In the genomic region with DNA sequence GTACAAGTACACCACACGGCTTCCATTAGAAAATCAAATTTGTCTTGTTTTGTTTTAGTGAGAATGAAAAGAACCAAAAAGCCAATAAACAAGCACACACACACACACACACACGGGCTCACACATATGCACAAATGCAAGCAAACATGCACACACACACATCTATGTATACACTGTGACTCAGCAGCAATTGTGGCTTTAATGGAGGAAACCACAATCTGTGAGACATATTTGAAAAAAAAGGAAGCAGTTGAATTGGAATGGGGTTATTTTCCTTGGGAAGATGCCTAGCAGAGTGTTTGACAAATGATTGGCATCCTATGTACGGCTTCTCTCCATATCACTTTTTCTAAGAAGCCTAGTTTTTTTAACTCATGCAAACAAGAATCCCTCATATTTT, we compare ENCODE assay signal across 16 cellular contexts.
DNase-seq lines count a peak whose midpoint lies in the region; TF ChIP-seq lines count a peak whose summit lies in the region.
"Had no signal": no experiment of that assay in that cellular context is flagged by ENCODE, and none has a peak within 500 bp of the region (broad histone marks: within the 10 kb centered on the region; RNA-seq: fewer than 3 reads in every experiment).

No MANE protein-coding gene starts in this region.

- no peak overlapping the region for H4K91ac ChIP-seq in H9 (ENCODE audit: insufficient read length, low read depth, low read length)

- DNase-seq in AML-193 (lab: John Stamatoyannopoulos, UW) = peak; percentile 11 to 30
- peak; percentile 2 for DNase-seq in Jurkat, Clone E6-1 (ENCODE audit: low read depth, low spot score)
- peak; percentile 90 for DNase-seq in SW480 (ENCODE audit: low spot score)
- peak; percentile 81 to 94 for DNase-seq in fibroblast of lung (ENCODE audit: low read depth in 2 of 2)
- DNase-seq in H9 = no peak
- no peak for DNase-seq in NK-92 treated with Interleukin-12 subunit alpha and Interleukin-12 subunit beta, amount 100 ng/mL, for 24 hours (lab: John Stamatoyannopoulos, UW)
- no peak for DNase-seq in effector CD4-positive, alpha-beta T cell
- DNase-seq in inferior parietal cortex (ENCODE audit: extremely low spot score) = no peak
- DNase-seq: activated T-cell treated with anti-CD3 and anti-CD28 coated beads, Interleukin-2, amount 50 U/mL, for 24 hours; DMS153; gastrocnemius medialis; KG1; kidney; NCI-H1930; stimulated activated CD4-positive, alpha-beta T cell treated with anti-CD3 and anti-CD28 coated beads, Interleukin-1b, Interleukin-23, amount 100 ng/mL, for 48 hours; upper lobe of left lung had no signal

- H4K8ac ChIP-seq in H9 (replicated peaks; ENCODE audit: insufficient read length, low read depth, low read length) = no peak overlapping the region

- no peak overlapping the region for H3T11ph ChIP-seq in H9 (ENCODE audit: low read length)

- H3K79me1 ChIP-seq in H9 (ENCODE audit: insufficient read depth, low read depth, low read length, poor library complexity, severe bottlenecking) = no peaks in the 10 kb centered on the region

- no CpG with 5 or more reads among the region's 3 CpGs for WGBS in H9 (ENCODE audit: extremely low coverage, insufficient read length, low lambda C conversion rate)

- H4K20me1 ChIP-seq in fibroblast of lung (ENCODE audit: control insufficient read depth, extremely low read depth, insufficient read depth, low read length) (no peaks in the 10 kb centered on the region), H9 (ENCODE audit: control insufficient read depth, insufficient read depth, insufficient read length) (no peaks in the 10 kb centered on the region)

- no peak overlapping the region for H3K4ac ChIP-seq in H9 (ENCODE audit: low read depth, low read length)

- H3K79me2 ChIP-seq in fibroblast of lung (ENCODE audit: control insufficient read depth, insufficient read depth, low read length) (no peaks in the 10 kb centered on the region), H9 (ENCODE audit: insufficient read depth, low read length) (no peaks in the 10 kb centered on the region)

- peaks cover 8% of the 10 kb centered on the region for H3K27me3 Mint-ChIP-seq in H9 (ENCODE audit: low read depth)

- H3K27ac ChIP-seq in fibroblast of lung (ENCODE audit: insufficient read depth, low read length) (no peak overlapping the region), H9 (ENCODE audit: insufficient read length, low read depth, low read length) (no peak overlapping the region)
- H3K27ac ChIP-seq: gastrocnemius medialis, upper lobe of left lung had no signal

- H3K27ac Mint-ChIP-seq in H9 = no peak overlapping the region; a peak in 1 of 7 replicates
- H3K27ac Mint-ChIP-seq: activated T-cell treated with anti-CD3 and anti-CD28 coated beads, Interleukin-2, amount 50 U/mL, for 24 hours had no signal

- no peaks in the 10 kb centered on the region for H3K4me1 Mint-ChIP-seq in H9

- TF ChIP-seq CTCF in fibroblast of lung (conservative IDR thresholded peaks at IDR 0.05 in 1 of 2, IDR thresholded peaks at IDR 0.05 in 1 of 2; ENCODE audit: low read depth in 1 of 2, low read length in 2 of 2) (no peak), H9 (conservative IDR thresholded peaks at IDR 0.05) (no peak)

- no peak overlapping the region for H2BK120ac ChIP-seq in H9 (ENCODE audit: low read depth, low read length, poor library complexity, severe bottlenecking)

- no peak overlapping the region for H2AK5ac ChIP-seq in H9 (ENCODE audit: insufficient read length, low read length)

- H2BK20ac ChIP-seq in H9 (ENCODE audit: low read depth, low read length, poor library complexity, severe bottlenecking) = no peak overlapping the region

- no peak overlapping the region for H3K56ac ChIP-seq in H9 (ENCODE audit: insufficient read length, low read depth, low read length)

- H3K36me3 Mint-ChIP-seq in H9 (ENCODE audit: insufficient read depth in 1 of 3, low read depth in 3 of 3) = no peaks in the 10 kb centered on the region; a peak in 1 of 7 replicates

- H3K4me3 Mint-ChIP-seq in H9 = no peak overlapping the region
- H3K4me3 Mint-ChIP-seq: activated T-cell treated with anti-CD3 and anti-CD28 coated beads, Interleukin-2, amount 50 U/mL, for 24 hours had no signal

- no peak overlapping the region for H3K4me3 ChIP-seq in Jurkat, Clone E6-1 (ENCODE audit: low read length)
- H3K4me3 ChIP-seq in fibroblast of lung (replicated peaks in 1 of 4; ENCODE audit: control extremely low read depth in 1 of 4, insufficient read depth in 1 of 4, low read depth in 3 of 4, low read length in 4 of 4) = no peak overlapping the region
- H3K4me3 ChIP-seq: gastrocnemius medialis, upper lobe of left lung had no signal

- no peaks in the 10 kb centered on the region; a peak in 2 of 5 replicates for H3K9me3 Mint-ChIP-seq in H9
- H3K9me3 Mint-ChIP-seq: activated T-cell treated with anti-CD3 and anti-CD28 coated beads, Interleukin-2, amount 50 U/mL, for 24 hours had no signal

- H2BK5ac ChIP-seq in H9 (ENCODE audit: insufficient read length, low read length) = no peak overlapping the region

- H4K5ac ChIP-seq in H9 (ENCODE audit: insufficient read length, low read depth, low read length) = no peak overlapping the region

- H3K4me1 ChIP-seq in fibroblast of lung (ENCODE audit: control insufficient read depth, extremely low read depth, insufficient read depth, low read length) = no peaks in the 10 kb centered on the region
- no peaks in the 10 kb centered on the region for H3K4me1 ChIP-seq in H9 (ENCODE audit: insufficient read depth, low read length)
- H3K4me1 ChIP-seq: gastrocnemius medialis, upper lobe of left lung had no signal

- H3K23ac ChIP-seq in H9 (ENCODE audit: insufficient read length, low read depth, low read length) = no peak overlapping the region

- no peak overlapping the region for H3K18ac ChIP-seq in H9 (ENCODE audit: insufficient read length, low read depth, low read length)

- no peak overlapping the region for H2AFZ ChIP-seq in fibroblast of lung (ENCODE audit: low read length)
- H2AFZ ChIP-seq in H9 (ENCODE audit: low read length) = no peak overlapping the region

- H3K9ac ChIP-seq in fibroblast of lung (ENCODE audit: insufficient read depth, low read length) (no peak overlapping the region), H9 (ENCODE audit: extremely low read depth, insufficient read length, low read length) (no peak overlapping the region)

- no peaks in the 10 kb centered on the region for H3K23me2 ChIP-seq in H9 (ENCODE audit: insufficient read length, low read depth, low read length, poor library complexity, severe bottlenecking)

- no peaks in the 10 kb centered on the region for H3K36me3 ChIP-seq in fibroblast of lung (ENCODE audit: control insufficient read depth, insufficient read depth, low read length)
- H3K36me3 ChIP-seq: gastrocnemius medialis, upper lobe of left lung had no signal

- no peaks in the 10 kb centered on the region for H3K9me3 ChIP-seq in fibroblast of lung (ENCODE audit: control insufficient read depth, insufficient read depth, low read depth, low read length)
- no peaks in the 10 kb centered on the region for H3K9me3 ChIP-seq in H9 (ENCODE audit: control insufficient read depth, low read depth, low read length)
- H3K9me3 ChIP-seq: gastrocnemius medialis, upper lobe of left lung had no signal

- no peak overlapping the region for H2BK15ac ChIP-seq in H9 (ENCODE audit: low read depth, low read length)

- H3K4me2 ChIP-seq in fibroblast of lung (ENCODE audit: extremely low read depth, insufficient read depth, low read length) (no peak overlapping the region), H9 (ENCODE audit: insufficient read depth, insufficient read length, low read length) (no peak overlapping the region)

- H2BK12ac ChIP-seq in H9 (ENCODE audit: insufficient read length, low read depth, low read length) = no peak overlapping the region

- H3K27me3 ChIP-seq in fibroblast of lung (ENCODE audit: control insufficient read depth, insufficient read depth, low read length) (no peaks in the 10 kb centered on the region), H9 (ENCODE audit: insufficient read depth, low read length) (no peaks in the 10 kb centered on the region)
- H3K27me3 ChIP-seq: gastrocnemius medialis, upper lobe of left lung had no signal

- H3K14ac ChIP-seq in H9 (ENCODE audit: insufficient read depth, low read length) = no peak overlapping the region

Comparison
In these comparisons a context has a peak if more than half of its experiments do, and no peak if none do; other contexts are left out.
1. DNase-seq: peak in AML-193 (2 of 2), Jurkat, Clone E6-1 (single experiment), SW480 (single experiment) and fibroblast of lung (2 of 2); none in H9 (single experiment), NK-92 treated with Interleukin-12 subunit alpha and Interleukin-12 subunit beta, amount 100 ng/mL, for 24 hours (single experiment), effector CD4-positive, alpha-beta T cell (single experiment) and inferior parietal cortex (single experiment).